27 cellular contexts compared by ENCODE assay signal in genomic region chr13:77422724-77423123, GRCh38.
"Had no signal": no experiment of that assay in that cellular context is flagged by ENCODE, and none has a peak within 500 bp of the region (broad histone marks: within the 10 kb centered on the region; RNA-seq: fewer than 3 reads in every experiment).

No MANE protein-coding gene starts in this region.

- H3K4me1 Mint-ChIP-seq: nephron; neural progenitor cell; stimulated activated effector memory CD8-positive, alpha-beta T cell treated with anti-CD3 and anti-CD28 coated beads, Interleukin-12 subunit alpha, Interleukin-12 subunit beta, amount 100 ng/mL, for 72 hours had no signal

- H3K36me3 Mint-ChIP-seq: neural progenitor cell; stimulated activated effector memory CD8-positive, alpha-beta T cell treated with anti-CD3 and anti-CD28 coated beads, Interleukin-12 subunit alpha, Interleukin-12 subunit beta, amount 100 ng/mL, for 72 hours had no signal

- H3K4me3 Mint-ChIP-seq: dendritic cell treated with granulocyte-macrophage colony-stimulating factor and Interleukin-4, amounts not matched to agents 40 ng/mL and 50 ng/mL, for 4 days; endodermal cell; naive thymus-derived CD4-positive, alpha-beta T cell; nephron; neural progenitor cell; stimulated activated effector memory CD8-positive, alpha-beta T cell treated with anti-CD3 and anti-CD28 coated beads, Interleukin-12 subunit alpha, Interleukin-12 subunit beta, amount 100 ng/mL, for 72 hours had no signal

- H3K27ac ChIP-seq: colonic mucosa, esophagus muscularis mucosa, foreskin keratinocyte, gastroesophageal sphincter, heart left ventricle, hepatocyte, neural progenitor cell, parathyroid adenoma, prostate gland, sigmoid colon, stomach, thyroid gland, upper lobe of right lung had no signal

- H3K27ac Mint-ChIP-seq: dendritic cell treated with granulocyte-macrophage colony-stimulating factor and Interleukin-4, amounts not matched to agents 40 ng/mL and 50 ng/mL, for 4 days; endodermal cell; naive thymus-derived CD4-positive, alpha-beta T cell; nephron; neural progenitor cell; stimulated activated effector memory CD8-positive, alpha-beta T cell treated with anti-CD3 and anti-CD28 coated beads, Interleukin-12 subunit alpha, Interleukin-12 subunit beta, amount 100 ng/mL, for 72 hours had no signal

- H3K9ac ChIP-seq: neural progenitor cell, parathyroid adenoma had no signal

- H3K9me3 Mint-ChIP-seq: dendritic cell treated with granulocyte-macrophage colony-stimulating factor and Interleukin-4, amounts not matched to agents 40 ng/mL and 50 ng/mL, for 4 days; endodermal cell; naive thymus-derived CD4-positive, alpha-beta T cell; neural progenitor cell; stimulated activated effector memory CD8-positive, alpha-beta T cell treated with anti-CD3 and anti-CD28 coated beads, Interleukin-12 subunit alpha, Interleukin-12 subunit beta, amount 100 ng/mL, for 72 hours had no signal

- H3K36me3 ChIP-seq: colonic mucosa, esophagus muscularis mucosa, gastroesophageal sphincter, heart left ventricle, neural progenitor cell, prostate gland, sigmoid colon, stomach, thyroid gland, upper lobe of right lung had no signal

- FAIRE-seq: kidney had no signal

- ATAC-seq: foreskin keratinocyte; gastroesophageal sphincter; heart left ventricle; left lobe of liver; naive thymus-derived CD4-positive, alpha-beta T cell; right cardiac atrium; stimulated activated effector memory CD8-positive, alpha-beta T cell treated with anti-CD3 and anti-CD28 coated beads, Interleukin-12 subunit alpha, Interleukin-12 subunit beta, amount 100 ng/mL, for 72 hours; upper lobe of right lung had no signal

- H3K4me3 ChIP-seq: colonic mucosa, esophagus muscularis mucosa, gastroesophageal sphincter, heart left ventricle, hepatocyte, neural progenitor cell, prostate gland, sigmoid colon, stomach, thyroid gland, upper lobe of right lung had no signal

- DNase-seq: colonic mucosa; effector CD8-positive, alpha-beta T cell; endodermal cell; foreskin keratinocyte; heart left ventricle; kidney; mesendoderm; midbrain; naive thymus-derived CD4-positive, alpha-beta T cell; right cardiac atrium; sigmoid colon; stimulated activated CD4-positive, alpha-beta T cell treated with anti-CD3 and anti-CD28 coated beads, Interleukin-2, amount 100 ng/mL, for 24 hours; stimulated activated CD4-positive, alpha-beta T cell treated with anti-CD3 and anti-CD28 coated beads, Interleukin-4, amount 100 ng/mL, for 24 hours; stimulated activated naive CD4-positive, alpha-beta T cell treated with Interleukin-2 at 50 U/mL for 16 hours; stomach; thyroid gland; upper lobe of right lung had no signal

- H3K4me1 ChIP-seq: colonic mucosa, esophagus muscularis mucosa, foreskin keratinocyte, gastroesophageal sphincter, heart left ventricle, neural progenitor cell, parathyroid adenoma, sigmoid colon, stomach, thyroid gland, upper lobe of right lung had no signal

- H3K9me3 ChIP-seq: colonic mucosa, esophagus muscularis mucosa, gastroesophageal sphincter, heart left ventricle, prostate gland, sigmoid colon, stomach, thyroid gland, upper lobe of right lung had no signal

- H3K4me2 ChIP-seq: hepatocyte, neural progenitor cell had no signal

- H3K27me3 ChIP-seq: colonic mucosa, esophagus muscularis mucosa, gastroesophageal sphincter, heart left ventricle, hepatocyte, neural progenitor cell, sigmoid colon, stomach, thyroid gland, upper lobe of right lung had no signal

- H3K79me2 ChIP-seq: hepatocyte, parathyroid adenoma had no signal

- H2AFZ ChIP-seq: hepatocyte, neural progenitor cell, parathyroid adenoma had no signal
